In the genomic region with DNA sequence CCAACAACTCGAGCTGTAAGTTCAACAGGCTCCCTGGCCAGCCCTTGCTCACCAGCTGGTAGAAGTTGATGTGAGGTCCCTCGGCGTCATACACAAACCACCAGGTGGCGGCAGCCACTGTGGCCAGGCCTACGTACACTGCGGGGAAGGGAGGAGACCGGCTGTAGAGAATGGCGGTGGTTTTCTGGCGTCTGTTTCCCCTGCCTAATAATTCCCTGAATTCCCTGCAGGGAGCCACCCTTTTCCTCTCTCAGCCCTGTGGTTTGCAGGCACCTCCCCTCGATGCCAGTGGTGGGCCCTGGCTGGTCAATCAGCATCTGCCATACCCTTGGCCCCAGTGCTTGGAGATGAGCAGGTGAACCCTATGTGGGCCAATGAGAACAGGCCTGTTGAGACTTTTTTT, we compare ENCODE assay signal across 8 cellular contexts. TPM values are rescaled to one million over a fixed set of nuclear protein-coding genes. Genes with fewer than 3 reads are reported as not detected.
DNase-seq lines count a peak whose midpoint lies in the region; ATAC-seq, FAIRE-seq and TF ChIP-seq lines count a peak whose summit lies in the region.

No MANE protein-coding gene starts in this region.

- TF ChIP-seq EP300 in H1 (IDR thresholded peaks at IDR 0.05; ENCODE audit: borderline replicate concordance in 1 of 2, low read depth in 2 of 2, low read length in 2 of 2): peak in 1 of 2 experiments; percentile 62; a peak in 1 of 3 replicates

- TF ChIP-seq CTCF in H1 (IDR thresholded peaks at IDR 0.05; ENCODE audit: control extremely low read depth in 1 of 3, insufficient read depth in 1 of 3, low read depth in 1 of 3, low read length in 3 of 3): peak; percentile 92 to 94 (median 92)

- peak; percentile 38 for ATAC-seq in HG02885 (IDR thresholded peaks at IDR 0.05; ENCODE audit: poor library complexity, unreplicated experiment)
- ATAC-seq in GM18909 (IDR thresholded peaks at IDR 0.05; ENCODE audit: poor library complexity, unreplicated experiment): no peak

- CTCF ChIA-PET in H1 (lab: Charles Lee; ENCODE audit: partially characterized antibody): interaction anchor here (0.6 to 6.8 kb wide), 28 partner anchors 10 to 1023 kb away, joined by 3 to 102 read pairs (median 4); a partner anchor contains a TSS

- TF ChIP-seq POLR2A in H1 (IDR thresholded peaks at IDR 0.05; ENCODE audit: control extremely low read depth in 1 of 2, low read depth in 2 of 2, low read length in 2 of 2): no peak

- no peak overlapping the region for H3K4me3 ChIP-seq in H1 (ENCODE audit: extremely low read depth in 1 of 4, insufficient read depth in 2 of 4, low read depth in 3 of 4, low read length in 4 of 4)
- H3K4me3 ChIP-seq in mesenchymal stem cell (ENCODE audit: insufficient read depth in 1 of 2, low read depth in 1 of 2, low read length in 2 of 2): no peak overlapping the region

- H2BK120ac ChIP-seq in H1 (replicated peaks; ENCODE audit: low read depth, low read length): no peak overlapping the region
- no peak overlapping the region for H2BK120ac ChIP-seq in mesenchymal stem cell (ENCODE audit: low read depth, low read length)

- H3K27me3 ChIP-seq in H1 (replicated peaks in 1 of 4; ENCODE audit: control insufficient read depth in 3 of 4, extremely low read depth in 1 of 4, insufficient read depth in 3 of 4, low read length in 3 of 4) (no peaks in the 10 kb centered on the region), mesenchymal stem cell (ENCODE audit: control insufficient read depth in 1 of 2, insufficient read depth in 1 of 2, low read length in 2 of 2) (no peaks in the 10 kb centered on the region)

- H4K8ac ChIP-seq in H1 (ENCODE audit: extremely low read depth, insufficient read depth, low read length): no peak overlapping the region
- no peak overlapping the region for H4K8ac ChIP-seq in mesenchymal stem cell (ENCODE audit: low read length)

- WGBS in H1 (ENCODE audit: extremely low coverage in 1 of 2, insufficient coverage in 1 of 2, insufficient read length in 1 of 2, insufficient replicate concordance in 2 of 2, low coverage in 1 of 2, low lambda C conversion rate in 2 of 2, missing lambda C conversion rate in 1 of 2), 2 experiments: 32% methylated on average over 8 of the region's 10 CpGs; no CpG with 5 or more reads in 1 of the 2 experiments
- 27% methylated on average over 9 of the region's 10 CpGs for WGBS in mesenchymal stem cell

- H3K9me3 ChIP-seq in H1 (ENCODE audit: insufficient read depth in 2 of 2, low read depth in 1 of 2, low read length in 1 of 2): no peaks in the 10 kb centered on the region
- H3K9me3 ChIP-seq in mesenchymal stem cell (ENCODE audit: control insufficient read depth, low read length): no peaks in the 10 kb centered on the region

- no peak overlapping the region for H4K91ac ChIP-seq in H1 (replicated peaks; ENCODE audit: insufficient read length, low read length)
- no peak overlapping the region for H4K91ac ChIP-seq in mesenchymal stem cell (ENCODE audit: low read length)

- no peak overlapping the region for H3K27ac ChIP-seq in H1 (ENCODE audit: low read depth, low read length)
- no peak overlapping the region for H3K27ac ChIP-seq in mesenchymal stem cell (ENCODE audit: low read length, poor library complexity, severe bottlenecking)

- H2AK5ac ChIP-seq in H1 (ENCODE audit: low read depth, low read length) (no peak overlapping the region), mesenchymal stem cell (ENCODE audit: low read length, severe bottlenecking) (no peak overlapping the region)

- H3K4ac ChIP-seq in H1 (replicated peaks; ENCODE audit: insufficient read length, low read depth, low read length) (no peak overlapping the region), mesenchymal stem cell (ENCODE audit: low read depth in 1 of 2, low read length in 2 of 2) (no peak overlapping the region)

- no peak overlapping the region for H2BK20ac ChIP-seq in H1 (ENCODE audit: low read length)

- TF ChIP-seq RAD21 in H1 (IDR thresholded peaks at IDR 0.05 in 1 of 2, conservative IDR thresholded peaks at IDR 0.05 in 1 of 2; ENCODE audit: low read depth in 2 of 2, low read length in 2 of 2): peak; percentile 92 to 94

- no peaks in the 10 kb centered on the region for H3K79me2 ChIP-seq in H1 (ENCODE audit: control insufficient read depth in 1 of 2, insufficient read depth in 2 of 2, low read length in 2 of 2)

- H3K4me1 ChIP-seq in H1 (replicated peaks in 1 of 4; ENCODE audit: control insufficient read depth in 3 of 4, insufficient read depth in 4 of 4, low read length in 3 of 4) (no peaks in the 10 kb centered on the region), mesenchymal stem cell (ENCODE audit: control insufficient read depth, insufficient read depth, low read depth, low read length) (peaks cover 8% of the 10 kb centered on the region)

- H3K36me3 ChIP-seq in H1 (ENCODE audit: control insufficient read depth in 2 of 4, insufficient read depth in 4 of 4, low read length in 3 of 4): no peaks in the 10 kb centered on the region; a peak in 3 of 8 replicates
- H3K36me3 ChIP-seq in mesenchymal stem cell (ENCODE audit: control insufficient read depth in 1 of 2, insufficient read depth in 2 of 2, low read depth in 1 of 2, low read length in 2 of 2): no peaks in the 10 kb centered on the region

- H2BK12ac ChIP-seq in H1 (ENCODE audit: low read depth, low read length): no peak overlapping the region
- H2BK12ac ChIP-seq in mesenchymal stem cell (ENCODE audit: low read length in 2 of 2): no peak overlapping the region

- no peak overlapping the region for H3K9ac ChIP-seq in H1 (replicated peaks in 1 of 4; ENCODE audit: extremely low read depth in 1 of 4, low read depth in 3 of 4, low read length in 3 of 4)
- no peak overlapping the region for H3K9ac ChIP-seq in mesenchymal stem cell (ENCODE audit: low read length)

- H3K79me1 ChIP-seq in H1 (ENCODE audit: low read depth, low read length) (no peaks in the 10 kb centered on the region), mesenchymal stem cell (replicated peaks; ENCODE audit: low read length, poor library complexity, severe bottlenecking) (no peaks in the 10 kb centered on the region)

- no peak overlapping the region for H3K4me2 ChIP-seq in H1 (ENCODE audit: insufficient read depth in 1 of 2, low read depth in 2 of 2, low read length in 2 of 2)
- no peak overlapping the region for H3K4me2 ChIP-seq in mesenchymal stem cell (ENCODE audit: low read length, poor library complexity, severe bottlenecking)

- DNase-seq in Caki2 (ENCODE audit: low read depth): peak; percentile 8
- peak; percentile 90 to 93 for DNase-seq in SHP77 (lab: John Stamatoyannopoulos, UW)
- DNase-seq in H1 (ENCODE audit: low read depth in 1 of 2, low spot score in 2 of 2): peak; percentile 44 to 80
- DNase-seq in mesenchymal stem cell: peak; percentile 79
- DNase-seq in NCI-H774 (lab: John Stamatoyannopoulos, UW): no peak
- DNase-seq in epidermal melanocyte (ENCODE audit: insufficient read length, low spot score): no peak

- in situ Hi-C loops in Caki2 (cut with HindIII; ENCODE audit: low pct_unique_long_range_greater_than_20kb, low sequenced_read_pairs): no loop called here

- no peak overlapping the region for H3K18ac ChIP-seq in H1 (ENCODE audit: extremely low read depth, low read length)
- H3K18ac ChIP-seq in mesenchymal stem cell (ENCODE audit: low read depth in 1 of 2, low read length in 2 of 2): no peak overlapping the region

- H2AFZ ChIP-seq in H1 (ENCODE audit: low read length) (no peak overlapping the region), mesenchymal stem cell (ENCODE audit: low read depth, low read length) (no peak overlapping the region)

- H3K14ac ChIP-seq in H1 (ENCODE audit: insufficient read length) (no peak overlapping the region), mesenchymal stem cell (ENCODE audit: low read length in 2 of 2) (no peak overlapping the region)

- peak overlapping the region; percentile 39 for H3K56ac ChIP-seq in H1 (replicated peaks; ENCODE audit: insufficient read length, low read depth, low read length)

- no peaks in the 10 kb centered on the region for H4K20me1 ChIP-seq in H1 (replicated peaks in 1 of 2; ENCODE audit: control insufficient read depth in 1 of 2, insufficient read depth in 2 of 2, low read length in 2 of 2)

- H2BK15ac ChIP-seq in H1 (ENCODE audit: low read length) (no peak overlapping the region), mesenchymal stem cell (ENCODE audit: low read depth, poor library complexity, severe bottlenecking) (no peak overlapping the region)

- no peak overlapping the region for H4K5ac ChIP-seq in H1 (ENCODE audit: insufficient read length, low read depth, low read length)

- H3K23me2 ChIP-seq in H1 (ENCODE audit: low read depth, low read length): no peaks in the 10 kb centered on the region; the same call in 1 of the 2 replicates

- FAIRE-seq in H1 (lab: Jason Lieb, UNC): peak; percentile 78

- H2BK5ac ChIP-seq in H1 (ENCODE audit: low read depth, low read length): no peak overlapping the region; the same call in 1 of the 2 replicates
- no peak overlapping the region for H2BK5ac ChIP-seq in mesenchymal stem cell (ENCODE audit: low read depth, low read length, poor library complexity, severe bottlenecking)

- no peak overlapping the region for H3K23ac ChIP-seq in H1 (ENCODE audit: insufficient read length)
- no peak overlapping the region for H3K23ac ChIP-seq in mesenchymal stem cell (ENCODE audit: low read length in 2 of 2)

- POLR2A ChIA-PET in H1 (lab: Charles Lee; ENCODE audit: partially characterized antibody): interaction anchor here (1.0 to 1.4 kb wide), 2 partner anchors 18 to 71 kb away, joined by 3 to 5 read pairs; no protein-coding TSS in a partner anchor

RNA-seq across cellular contexts. Expression of a gene that starts 18.9 kb away (rescaled TPM):
- total RNA-seq in Caki2 (2014; rRNA removed; shearing (Covaris generic); ENCODE audit: low replicate concordance): not detected in 2 replicates
- 0.19 and 0.45 TPM in 2 replicates for total RNA-seq in H1 (2021; fragmentation: NEBNext Ultra II Directional; extraction: Animal tissue kit (Norgen Biotek cat#: 25700))
- 1.1 and 1.6 TPM in 2 replicates for polyA plus RNA-seq in H1 (2011; rRNA removed)
- 1.2 TPM for polyA plus RNA-seq in H1 (2011; cell fraction: cytosol; rRNA removed)
- polyA plus RNA-seq in H1 (2011; cell fraction: nucleus; rRNA removed): 4.8 TPM
- 0.48 to 1.1 TPM (median 0.83 TPM) in 4 replicates for polyA plus RNA-seq in H1 (2012, experiment 1 of 2)
- 0.29 TPM for polyA plus RNA-seq in H1 (2012, experiment 2 of 2)
- polyA plus RNA-seq in H1 (2013, experiment 1 of 2): 0.83 TPM
- polyA plus RNA-seq in H1 (2013, experiment 2 of 2): 0.64 TPM
- polyA minus RNA-seq in H1 (2011; rRNA and poly(A)+ RNA removed): 0.51 and 1.0 TPM in 2 replicates
- 0.66 TPM for polyA minus RNA-seq in H1 (2011; cell fraction: cytosol; rRNA and poly(A)+ RNA removed)
- polyA minus RNA-seq in H1 (2011; cell fraction: nucleus; rRNA and poly(A)+ RNA removed): 1.1 TPM
- polyA plus RNA-seq in mesenchymal stem cell (2013, experiment 1 of 2): 0.47 TPM
- 0.49 TPM for polyA plus RNA-seq in mesenchymal stem cell (2013, experiment 2 of 2)

RNA-seq across cellular contexts. Expression of a gene that starts 29.1 kb away (rescaled TPM):
- total RNA-seq in Caki2 (2014; rRNA removed; shearing (Covaris generic); ENCODE audit: low replicate concordance): 5.0 and 7.7 TPM in 2 replicates
- 32.0 and 32.5 TPM in 2 replicates for total RNA-seq in H1 (2021; fragmentation: NEBNext Ultra II Directional; extraction: Animal tissue kit (Norgen Biotek cat#: 25700))
- 18.4 and 28.7 TPM in 2 replicates for polyA plus RNA-seq in H1 (2011; rRNA removed)
- polyA plus RNA-seq in H1 (2011; cell fraction: cytosol; rRNA removed): 17.3 TPM
- polyA plus RNA-seq in H1 (2011; cell fraction: nucleus; rRNA removed): 53.0 TPM
- polyA plus RNA-seq in H1 (2012, experiment 1 of 2): 15.4 to 27.6 TPM (median 23.1 TPM) in 4 replicates
- polyA plus RNA-seq in H1 (2012, experiment 2 of 2): 16.2 TPM
- 40.2 TPM for polyA plus RNA-seq in H1 (2013, experiment 1 of 2)
- 37.1 TPM for polyA plus RNA-seq in H1 (2013, experiment 2 of 2)
- 12.7 and 14.2 TPM in 2 replicates for polyA minus RNA-seq in H1 (2011; rRNA and poly(A)+ RNA removed)
- 13.9 TPM for polyA minus RNA-seq in H1 (2011; cell fraction: cytosol; rRNA and poly(A)+ RNA removed)
- 22.1 TPM for polyA minus RNA-seq in H1 (2011; cell fraction: nucleus; rRNA and poly(A)+ RNA removed)
- 1.7 TPM for polyA plus RNA-seq in mesenchymal stem cell (2013, experiment 1 of 2)
- 1.5 TPM for polyA plus RNA-seq in mesenchymal stem cell (2013, experiment 2 of 2)

RNA-seq across cellular contexts. Expression of a gene that starts 42.3 kb away (rescaled TPM):
- 9.7 and 13.6 TPM in 2 replicates for total RNA-seq in Caki2 (2014; rRNA removed; shearing (Covaris generic); ENCODE audit: low replicate concordance)
- 7.6 and 8.5 TPM in 2 replicates for total RNA-seq in H1 (2021; fragmentation: NEBNext Ultra II Directional; extraction: Animal tissue kit (Norgen Biotek cat#: 25700))
- polyA plus RNA-seq in H1 (2011; rRNA removed): 7.1 and 10.4 TPM in 2 replicates
- 10.4 TPM for polyA plus RNA-seq in H1 (2011; cell fraction: cytosol; rRNA removed)
- 19.7 TPM for polyA plus RNA-seq in H1 (2011; cell fraction: nucleus; rRNA removed)
- 7.4 to 9.0 TPM (median 8.4 TPM) in 4 replicates for polyA plus RNA-seq in H1 (2012, experiment 1 of 2)
- polyA plus RNA-seq in H1 (2012, experiment 2 of 2): 5.3 TPM
- 5.0 TPM for polyA plus RNA-seq in H1 (2013, experiment 1 of 2)
- polyA plus RNA-seq in H1 (2013, experiment 2 of 2): 4.8 TPM
- 7.3 and 9.5 TPM in 2 replicates for polyA minus RNA-seq in H1 (2011; rRNA and poly(A)+ RNA removed)
- 5.0 TPM for polyA minus RNA-seq in H1 (2011; cell fraction: cytosol; rRNA and poly(A)+ RNA removed)
- polyA minus RNA-seq in H1 (2011; cell fraction: nucleus; rRNA and poly(A)+ RNA removed): 7.9 TPM
- polyA plus RNA-seq in mesenchymal stem cell (2013, experiment 1 of 2): 3.0 TPM
- 2.6 TPM for polyA plus RNA-seq in mesenchymal stem cell (2013, experiment 2 of 2)

Comparison
In these comparisons a context has a peak if more than half of its experiments do, and no peak if none do; other contexts are left out.
1. DNase-seq: peak in Caki2 (single experiment), SHP77 (2 of 2), H1 (2 of 2) and mesenchymal stem cell (single experiment); none in NCI-H774 (single experiment) and epidermal melanocyte (single experiment).